2 cellular contexts compared by ENCODE assay signal in the genomic region with DNA sequence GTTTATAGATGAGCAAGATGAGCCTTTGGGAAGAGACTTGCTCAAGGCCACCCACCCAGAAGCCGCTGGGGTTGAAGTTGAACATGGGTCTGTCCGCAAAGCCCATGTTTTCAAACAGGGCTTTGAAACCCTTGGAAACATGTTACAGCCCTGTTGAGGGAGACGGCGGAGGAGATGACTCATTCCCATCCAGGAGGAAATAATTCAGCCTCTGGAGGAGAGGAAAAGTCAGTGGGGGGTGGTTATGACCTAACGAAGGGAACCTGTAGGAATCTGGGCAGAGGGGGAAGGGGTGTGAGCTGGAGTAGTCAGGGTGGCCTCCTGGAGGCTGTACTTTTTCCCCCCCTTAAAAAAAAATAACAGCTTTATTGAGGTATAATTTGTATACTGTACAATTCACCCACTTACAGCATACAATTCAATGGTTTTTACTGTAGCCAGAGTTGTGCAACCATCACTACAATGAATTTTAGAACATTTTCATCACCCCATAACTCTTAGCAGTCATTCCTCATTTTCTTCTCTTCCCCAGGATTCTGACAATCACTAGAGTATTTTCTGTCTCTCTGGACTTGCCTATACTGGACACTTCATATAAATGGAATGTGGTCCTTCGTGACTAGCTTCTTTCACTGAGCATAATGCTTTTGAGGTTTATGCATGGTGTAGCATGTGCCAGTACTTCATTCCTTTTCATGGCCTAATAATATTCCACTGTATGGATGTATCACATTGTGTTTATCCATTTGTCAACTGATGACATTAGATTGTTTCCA.
A peak's percentile ranks its signal among the peaks of the same experiment; 100 is the strongest.
TF ChIP-seq lines count a peak whose summit lies in the region.

No MANE protein-coding gene starts in this region.

TF ChIP-seq in K562, 482 proteins besides CTCF, POLR2A, EP300 and RAD21:
- TF ChIP-seq, protein P1, sequence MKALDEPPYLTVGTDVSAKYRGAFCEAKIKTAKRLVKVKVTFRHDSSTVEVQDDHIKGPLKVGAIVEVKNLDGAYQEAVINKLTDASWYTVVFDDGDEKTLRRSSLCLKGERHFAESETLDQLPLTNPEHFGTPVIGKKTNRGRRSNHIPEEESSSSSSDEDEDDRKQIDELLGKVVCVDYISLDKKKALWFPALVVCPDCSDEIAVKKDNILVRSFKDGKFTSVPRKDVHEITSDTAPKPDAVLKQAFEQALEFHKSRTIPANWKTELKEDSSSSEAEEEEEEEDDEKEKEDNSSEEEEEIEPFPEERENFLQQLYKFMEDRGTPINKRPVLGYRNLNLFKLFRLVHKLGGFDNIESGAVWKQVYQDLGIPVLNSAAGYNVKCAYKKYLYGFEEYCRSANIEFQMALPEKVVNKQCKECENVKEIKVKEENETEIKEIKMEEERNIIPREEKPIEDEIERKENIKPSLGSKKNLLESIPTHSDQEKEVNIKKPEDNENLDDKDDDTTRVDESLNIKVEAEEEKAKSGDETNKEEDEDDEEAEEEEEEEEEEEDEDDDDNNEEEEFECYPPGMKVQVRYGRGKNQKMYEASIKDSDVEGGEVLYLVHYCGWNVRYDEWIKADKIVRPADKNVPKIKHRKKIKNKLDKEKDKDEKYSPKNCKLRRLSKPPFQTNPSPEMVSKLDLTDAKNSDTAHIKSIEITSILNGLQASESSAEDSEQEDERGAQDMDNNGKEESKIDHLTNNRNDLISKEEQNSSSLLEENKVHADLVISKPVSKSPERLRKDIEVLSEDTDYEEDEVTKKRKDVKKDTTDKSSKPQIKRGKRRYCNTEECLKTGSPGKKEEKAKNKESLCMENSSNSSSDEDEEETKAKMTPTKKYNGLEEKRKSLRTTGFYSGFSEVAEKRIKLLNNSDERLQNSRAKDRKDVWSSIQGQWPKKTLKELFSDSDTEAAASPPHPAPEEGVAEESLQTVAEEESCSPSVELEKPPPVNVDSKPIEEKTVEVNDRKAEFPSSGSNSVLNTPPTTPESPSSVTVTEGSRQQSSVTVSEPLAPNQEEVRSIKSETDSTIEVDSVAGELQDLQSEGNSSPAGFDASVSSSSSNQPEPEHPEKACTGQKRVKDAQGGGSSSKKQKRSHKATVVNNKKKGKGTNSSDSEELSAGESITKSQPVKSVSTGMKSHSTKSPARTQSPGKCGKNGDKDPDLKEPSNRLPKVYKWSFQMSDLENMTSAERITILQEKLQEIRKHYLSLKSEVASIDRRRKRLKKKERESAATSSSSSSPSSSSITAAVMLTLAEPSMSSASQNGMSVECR (CRISPR knock-in tag; IDR thresholded peaks at IDR 0.05) = no peak
- TF ChIP-seq CEBPG (CRISPR knock-in tag; IDR thresholded peaks at IDR 0.05) (no peak), CEBPG (tag; conservative IDR thresholded peaks at IDR 0.05 in 1 of 2, IDR thresholded peaks at IDR 0.05 in 1 of 2) (peak in 1 of 2 experiments; percentile 68; a peak in 2 of 4 replicates), NFIC (IDR thresholded peaks at IDR 0.05) (no peak), POLR2AphosphoS5 (IDR thresholded peaks at IDR 0.05; ENCODE audit: control insufficient read depth, insufficient read depth, low read depth, low read length) (no peak), FOSL1 (tag; conservative IDR thresholded peaks at IDR 0.05) (peak; percentile 45), RBM25 (IDR thresholded peaks at IDR 0.05; ENCODE audit: low read depth, low read length, severe bottlenecking) (no peak), NR2C2 (CRISPR knock-in tag; IDR thresholded peaks at IDR 0.05) (no peak), NR2C2 (tag; IDR thresholded peaks at IDR 0.05) (peak; percentile 36; the same call in 1 of the 2 replicates), SREBF2 (CRISPR knock-in tag; IDR thresholded peaks at IDR 0.05) (no peak), GATAD2A (IDR thresholded peaks at IDR 0.05) (no peak), BDP1 (IDR thresholded peaks at IDR 0.05; ENCODE audit: insufficient read depth, insufficient read length) (no peak), RBM15 (IDR thresholded peaks at IDR 0.05; ENCODE audit: insufficient read depth, low read length) (no peak), ZFX (CRISPR knock-in tag; IDR thresholded peaks at IDR 0.05) (no peak), TCF7 (IDR thresholded peaks at IDR 0.05; ENCODE audit: borderline replicate concordance) (no peak), ZNF146 (CRISPR knock-in tag; IDR thresholded peaks at IDR 0.05; ENCODE audit: unreplicated experiment) (peak; percentile 36), ZNF444 (CRISPR knock-in tag; IDR thresholded peaks at IDR 0.05) (no peak), MXI1 (IDR thresholded peaks at IDR 0.05; ENCODE audit: low read depth, low read length) (no peak)
- TF ChIP-seq, protein P2, sequence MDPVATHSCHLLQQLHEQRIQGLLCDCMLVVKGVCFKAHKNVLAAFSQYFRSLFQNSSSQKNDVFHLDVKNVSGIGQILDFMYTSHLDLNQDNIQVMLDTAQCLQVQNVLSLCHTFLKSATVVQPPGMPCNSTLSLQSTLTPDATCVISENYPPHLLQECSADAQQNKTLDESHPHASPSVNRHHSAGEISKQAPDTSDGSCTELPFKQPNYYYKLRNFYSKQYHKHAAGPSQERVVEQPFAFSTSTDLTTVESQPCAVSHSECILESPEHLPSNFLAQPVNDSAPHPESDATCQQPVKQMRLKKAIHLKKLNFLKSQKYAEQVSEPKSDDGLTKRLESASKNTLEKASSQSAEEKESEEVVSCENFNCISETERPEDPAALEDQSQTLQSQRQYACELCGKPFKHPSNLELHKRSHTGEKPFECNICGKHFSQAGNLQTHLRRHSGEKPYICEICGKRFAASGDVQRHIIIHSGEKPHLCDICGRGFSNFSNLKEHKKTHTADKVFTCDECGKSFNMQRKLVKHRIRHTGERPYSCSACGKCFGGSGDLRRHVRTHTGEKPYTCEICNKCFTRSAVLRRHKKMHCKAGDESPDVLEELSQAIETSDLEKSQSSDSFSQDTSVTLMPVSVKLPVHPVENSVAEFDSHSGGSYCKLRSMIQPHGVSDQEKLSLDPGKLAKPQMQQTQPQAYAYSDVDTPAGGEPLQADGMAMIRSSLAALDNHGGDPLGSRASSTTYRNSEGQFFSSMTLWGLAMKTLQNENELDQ (CRISPR knock-in tag; IDR thresholded peaks at IDR 0.05; ENCODE audit: borderline replicate concordance) = no peak
- TF ChIP-seq, protein P3, sequence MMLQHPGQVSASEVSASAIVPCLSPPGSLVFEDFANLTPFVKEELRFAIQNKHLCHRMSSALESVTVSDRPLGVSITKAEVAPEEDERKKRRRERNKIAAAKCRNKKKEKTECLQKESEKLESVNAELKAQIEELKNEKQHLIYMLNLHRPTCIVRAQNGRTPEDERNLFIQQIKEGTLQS (IDR thresholded peaks at IDR 0.05) = peak; percentile 20; the same call in 1 of the 2 replicates
- TF ChIP-seq, protein P3 (CRISPR knock-in tag; conservative IDR thresholded peaks at IDR 0.05) = no peak
- TF ChIP-seq, protein P4, sequence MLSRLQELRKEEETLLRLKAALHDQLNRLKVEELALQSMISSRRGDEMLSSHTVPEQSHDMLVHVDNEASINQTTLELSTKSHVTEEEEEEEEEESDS (CRISPR knock-in tag; IDR thresholded peaks at IDR 0.05) = no peak
- TF ChIP-seq, protein P5, sequence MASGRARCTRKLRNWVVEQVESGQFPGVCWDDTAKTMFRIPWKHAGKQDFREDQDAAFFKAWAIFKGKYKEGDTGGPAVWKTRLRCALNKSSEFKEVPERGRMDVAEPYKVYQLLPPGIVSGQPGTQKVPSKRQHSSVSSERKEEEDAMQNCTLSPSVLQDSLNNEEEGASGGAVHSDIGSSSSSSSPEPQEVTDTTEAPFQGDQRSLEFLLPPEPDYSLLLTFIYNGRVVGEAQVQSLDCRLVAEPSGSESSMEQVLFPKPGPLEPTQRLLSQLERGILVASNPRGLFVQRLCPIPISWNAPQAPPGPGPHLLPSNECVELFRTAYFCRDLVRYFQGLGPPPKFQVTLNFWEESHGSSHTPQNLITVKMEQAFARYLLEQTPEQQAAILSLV (tag; IDR thresholded peaks at IDR 0.05) = no peak

TF ChIP-seq in HepG2, 621 proteins besides CTCF, POLR2A, EP300 and RAD21:
- TF ChIP-seq FOSL2 (CRISPR knock-in tag; IDR thresholded peaks at IDR 0.05) (peak; percentile 65), MTF2 (CRISPR knock-in tag; IDR thresholded peaks at IDR 0.05; ENCODE audit: borderline replicate concordance) (no peak), KDM1A (CRISPR knock-in tag; IDR thresholded peaks at IDR 0.05) (0 out of 2 replicates have a peak, but pooled peaks have one; percentile 34)
- TF ChIP-seq, protein P6, sequence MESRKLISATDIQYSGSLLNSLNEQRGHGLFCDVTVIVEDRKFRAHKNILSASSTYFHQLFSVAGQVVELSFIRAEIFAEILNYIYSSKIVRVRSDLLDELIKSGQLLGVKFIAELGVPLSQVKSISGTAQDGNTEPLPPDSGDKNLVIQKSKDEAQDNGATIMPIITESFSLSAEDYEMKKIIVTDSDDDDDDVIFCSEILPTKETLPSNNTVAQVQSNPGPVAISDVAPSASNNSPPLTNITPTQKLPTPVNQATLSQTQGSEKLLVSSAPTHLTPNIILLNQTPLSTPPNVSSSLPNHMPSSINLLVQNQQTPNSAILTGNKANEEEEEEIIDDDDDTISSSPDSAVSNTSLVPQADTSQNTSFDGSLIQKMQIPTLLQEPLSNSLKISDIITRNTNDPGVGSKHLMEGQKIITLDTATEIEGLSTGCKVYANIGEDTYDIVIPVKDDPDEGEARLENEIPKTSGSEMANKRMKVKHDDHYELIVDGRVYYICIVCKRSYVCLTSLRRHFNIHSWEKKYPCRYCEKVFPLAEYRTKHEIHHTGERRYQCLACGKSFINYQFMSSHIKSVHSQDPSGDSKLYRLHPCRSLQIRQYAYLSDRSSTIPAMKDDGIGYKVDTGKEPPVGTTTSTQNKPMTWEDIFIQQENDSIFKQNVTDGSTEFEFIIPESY (CRISPR knock-in tag; IDR thresholded peaks at IDR 0.05) = peak; percentile 48; the same call in 1 of the 2 replicates
